Comparison of ENCODE assay signal across 21 cellular contexts in the genomic region with DNA sequence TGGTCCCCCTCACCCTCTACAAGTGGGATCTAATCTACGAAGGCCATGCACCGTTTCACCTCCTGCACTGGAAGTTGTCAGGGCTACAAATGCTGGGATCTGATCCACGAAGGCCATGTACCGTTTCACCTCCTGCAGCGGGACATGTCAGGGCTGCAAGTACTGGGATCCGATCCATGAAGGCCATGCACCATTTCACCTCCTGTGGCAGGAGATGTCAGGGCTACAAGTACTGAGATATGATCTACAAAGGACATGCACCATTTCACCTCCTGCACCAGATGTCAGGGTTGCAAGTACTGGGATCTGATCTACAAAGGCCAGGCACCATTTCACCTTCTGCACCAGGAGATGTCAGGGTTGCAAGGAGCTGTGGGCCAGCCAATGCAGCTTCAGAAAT. TPM values are rescaled to one million over a fixed set of nuclear protein-coding genes. Genes with fewer than 3 reads are reported as not detected.
DNase-seq lines count a peak whose midpoint lies in the region; FAIRE-seq and TF ChIP-seq lines count a peak whose summit lies in the region.
"Had no signal": no experiment of that assay in that cellular context is flagged by ENCODE, and none has a peak within 500 bp of the region (broad histone marks: within the 10 kb centered on the region; RNA-seq: fewer than 3 reads in every experiment).

No MANE protein-coding gene starts in this region.

- H3K27me3 ChIP-seq in cardiac muscle cell (no peaks in the 10 kb centered on the region), right atrium auricular region (no peaks in the 10 kb centered on the region), astrocyte (ENCODE audit: insufficient read depth, low read length) (no peaks in the 10 kb centered on the region), uterus (no peaks in the 10 kb centered on the region)

- no peaks in the 10 kb centered on the region for H3K79me2 ChIP-seq in astrocyte (ENCODE audit: insufficient read depth, low read length)

- peaks cover 3% of the 10 kb centered on the region for H4K20me1 ChIP-seq in astrocyte (ENCODE audit: insufficient read depth, low read length)

- peak overlapping the region; percentile 7 for H3K27ac Mint-ChIP-seq in astrocyte (ENCODE audit: unreplicated experiment)

- no peak overlapping the region for H3K4me3 Mint-ChIP-seq in astrocyte (ENCODE audit: unreplicated experiment)

- no peak overlapping the region for H3K4me3 ChIP-seq in cardiac muscle cell
- no peak overlapping the region for H3K4me3 ChIP-seq in right atrium auricular region
- H3K4me3 ChIP-seq in astrocyte (ENCODE audit: insufficient read depth, low read depth, low read length), result no peak overlapping the region
- no peak overlapping the region for H3K4me3 ChIP-seq in uterus

- no peak overlapping the region for H3K9ac ChIP-seq in astrocyte (ENCODE audit: low read length)

- H3K9me3 Mint-ChIP-seq in astrocyte (ENCODE audit: unreplicated experiment), result no peaks in the 10 kb centered on the region

- no peaks in the 10 kb centered on the region for H3K9me3 ChIP-seq in cardiac muscle cell (ENCODE audit: low read depth)
- no peaks in the 10 kb centered on the region for H3K9me3 ChIP-seq in right atrium auricular region
- no peaks in the 10 kb centered on the region for H3K9me3 ChIP-seq in astrocyte (ENCODE audit: insufficient read depth, low read depth, low read length)
- no peaks in the 10 kb centered on the region for H3K9me3 ChIP-seq in uterus

- FAIRE-seq in astrocyte (lab: Jason Lieb, UNC), result no peak
- FAIRE-seq: D721Med, GM19239, H1 had no signal

- intact Hi-C loops in uterus (cut with DNase I; ENCODE audit: low total_unique reads), result no loop called here

- DNase-seq in cardiac muscle cell (ENCODE audit: low read depth in 1 of 2, low spot score in 1 of 2) (no peak), right atrium auricular region (ENCODE audit: low spot score) (no peak), astrocyte (ENCODE audit: low read depth) (no peak), left kidney (ENCODE audit: low read depth, low spot score) (peak; percentile 42), iPS-NIHi11 (ENCODE audit: low spot score) (no peak), uterus (no peak)
- no peak for DNase-seq in stimulated activated naive CD4-positive, alpha-beta T cell treated with Interleukin-2 at 50 U/mL for 16 hours (lab: John Stamatoyannopoulos, UW)
- DNase-seq: 8988T, DMS53, KBM-7, MM.1S, NCI-H1048, NCI-H1417 treated with DMSO at 0.1 percent for 48 hours, NCI-H2227 treated with DMSO at 0.1 percent for 48 hours, NCI-H510A, NCI-H748 treated with DMSO at 0.1 percent for 48 hours, SW 1271 had no signal

- no peak for TF ChIP-seq CTCF in cardiac muscle cell (IDR thresholded peaks at IDR 0.05; ENCODE audit: low read depth, low read length)
- TF ChIP-seq CTCF in right atrium auricular region (IDR thresholded peaks at IDR 0.05), result no peak
- TF ChIP-seq CTCF in astrocyte (IDR thresholded peaks at IDR 0.05; ENCODE audit: insufficient read depth, low read depth, low read length), result no peak
- TF ChIP-seq CTCF in uterus (IDR thresholded peaks at IDR 0.05), result no peak

- no peak overlapping the region for H2AFZ ChIP-seq in astrocyte (ENCODE audit: low read depth, low read length)

- H3K27ac ChIP-seq in cardiac muscle cell (peak overlapping the region; percentile 86), right atrium auricular region (no peak overlapping the region), astrocyte (ENCODE audit: low read depth, low read length) (no peak overlapping the region), uterus (no peak overlapping the region)
- H3K27ac ChIP-seq: C4-2B had no signal

- peaks cover 12% of the 10 kb centered on the region for H3K4me1 Mint-ChIP-seq in astrocyte (ENCODE audit: low read depth, unreplicated experiment)

- no peaks in the 10 kb centered on the region for H3K36me3 ChIP-seq in cardiac muscle cell
- no peaks in the 10 kb centered on the region for H3K36me3 ChIP-seq in right atrium auricular region
- H3K36me3 ChIP-seq in astrocyte (ENCODE audit: insufficient read depth, low read length), result no peaks in the 10 kb centered on the region
- no peaks in the 10 kb centered on the region for H3K36me3 ChIP-seq in uterus

- no peaks in the 10 kb centered on the region for H3K27me3 Mint-ChIP-seq in astrocyte (ENCODE audit: low read depth, unreplicated experiment)

- peaks cover 6% of the 10 kb centered on the region for H3K36me3 Mint-ChIP-seq in astrocyte (ENCODE audit: low read depth, unreplicated experiment)

- TF ChIP-seq POLR2A in uterus (IDR thresholded peaks at IDR 0.05), result no peak

- no peak overlapping the region for H3K4me2 ChIP-seq in astrocyte (ENCODE audit: low read length)

- H3K4me1 ChIP-seq in cardiac muscle cell (ENCODE audit: low read depth) (peaks cover 26% of the 10 kb centered on the region), right atrium auricular region (peaks cover 0 to 23% of the 10 kb centered on the region in 2 donors), astrocyte (ENCODE audit: insufficient read depth, low read length) (peaks cover 12% of the 10 kb centered on the region), uterus (no peaks in the 10 kb centered on the region)

RNA-seq across cellular contexts. Expression of a gene that starts 7.0 kb away (rescaled TPM):
- total RNA-seq in cardiac muscle cell (103 and 138 TPM in 2 replicates), right atrium auricular region (10 to 100 TPM; 22.6 to 27.3 TPM), astrocyte (10.4 and 13.8 TPM in 2 replicates), uterus (10 to 100 TPM in 2 of 4 donors, 1 to 10 TPM in 2; 2.6 to 18.5 (median 10.3) TPM)
- 122 and 126 TPM in 2 replicates for polyA plus RNA-seq in cardiac muscle cell

RNA-seq across cellular contexts. Expression of a gene that starts 35.9 kb away (rescaled TPM):
- total RNA-seq in cardiac muscle cell, result not detected in 2 replicates
- polyA plus RNA-seq in cardiac muscle cell, result not detected in 2 replicates
- total RNA-seq in right atrium auricular region, result not detected
- total RNA-seq in astrocyte, result not detected in 2 replicates
- under 1 TPM in 1 of 4 donors, not detected in 3; 0.27 TPM for total RNA-seq in uterus
- total RNA-seq: H1 had no signal
- polyA plus RNA-seq: H1 had no signal
